11 cellular contexts compared by ENCODE assay signal in the genomic region with DNA sequence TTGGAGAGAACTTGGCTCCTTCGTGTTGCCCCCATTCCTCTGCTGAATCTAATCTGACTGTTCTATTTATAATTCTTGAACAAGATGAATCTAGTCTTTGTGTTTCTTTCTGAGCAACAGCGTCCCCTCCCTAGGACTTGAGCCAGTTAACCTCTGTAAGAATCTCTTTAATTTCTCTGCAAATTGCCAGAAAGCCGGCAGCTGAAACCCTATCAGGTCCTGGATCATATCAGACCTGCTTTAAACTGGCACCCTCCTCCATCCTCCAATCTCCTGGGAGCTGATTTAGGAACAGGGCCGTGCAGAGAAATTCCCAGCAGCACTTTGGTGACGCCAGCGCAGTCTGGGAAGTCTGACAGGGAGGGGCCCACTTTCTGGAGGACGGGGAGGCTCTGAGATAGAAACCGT.
DNase-seq lines count a peak whose midpoint lies in the region; ATAC-seq and TF ChIP-seq lines count a peak whose summit lies in the region.
"Had no signal": no experiment of that assay in that cellular context is flagged by ENCODE, and none has a peak within 500 bp of the region (broad histone marks: within the 10 kb centered on the region; RNA-seq: fewer than 3 reads in every experiment).

No MANE protein-coding gene starts in this region.

- H3K27ac ChIP-seq in tibial artery (peak overlapping the region; percentile 83 to 89), RWPE1 (no peak overlapping the region)
- no peak overlapping the region for H3K27ac ChIP-seq in naive thymus-derived CD4-positive, alpha-beta T cell (ENCODE audit: low read depth, low read length)

- H3K4me1 Mint-ChIP-seq in nephron: peaks cover 27% of the 10 kb centered on the region
- H3K4me1 Mint-ChIP-seq in naive thymus-derived CD4-positive, alpha-beta T cell: no peaks in the 10 kb centered on the region

- no peaks in the 10 kb centered on the region for H3K36me3 ChIP-seq in tibial artery
- H3K36me3 ChIP-seq in naive thymus-derived CD4-positive, alpha-beta T cell (ENCODE audit: control insufficient read depth in 2 of 3, insufficient read depth in 3 of 3, low read length in 3 of 3): no peaks in the 10 kb centered on the region

- H3K27me3 Mint-ChIP-seq in nephron (ENCODE audit: low read depth): no peaks in the 10 kb centered on the region
- peaks cover 0 to 34% (median 13%) of the 10 kb centered on the region in 5 donors for H3K27me3 Mint-ChIP-seq in naive thymus-derived CD4-positive, alpha-beta T cell

- H3K4me3 Mint-ChIP-seq in nephron: peak overlapping the region in 2 of 3 experiments; percentile 34 to 35
- H3K4me3 Mint-ChIP-seq in naive thymus-derived CD4-positive, alpha-beta T cell: no peak overlapping the region
- H3K4me3 Mint-ChIP-seq: endodermal cell had no signal

- CTCF ChIA-PET in RWPE1 (lab: Yijun Ruan, JAX): no interaction called here
- CTCF ChIA-PET in naive thymus-derived CD4-positive, alpha-beta T cell (lab: Charles Lee): no interaction called here

- H3K27ac Mint-ChIP-seq in nephron: peak overlapping the region; percentile 97 to 99 (median 97)
- no peak overlapping the region for H3K27ac Mint-ChIP-seq in naive thymus-derived CD4-positive, alpha-beta T cell
- H3K27ac Mint-ChIP-seq: endodermal cell had no signal

- peaks cover 0 to 6% (median 0%) of the 10 kb centered on the region in 3 donors for H3K9me3 ChIP-seq in tibial artery
- H3K9me3 ChIP-seq in naive thymus-derived CD4-positive, alpha-beta T cell (ENCODE audit: control insufficient read depth in 2 of 3, low read length in 3 of 3): no peaks in the 10 kb centered on the region

- POLR2A ChIA-PET in RWPE1 (lab: Yijun Ruan, JAX; ENCODE audit: low non-redundant PET): no interaction called here
- POLR2A ChIA-PET in naive thymus-derived CD4-positive, alpha-beta T cell (lab: Charles Lee): no interaction called here

- peaks cover 33% of the 10 kb centered on the region for H3K9me3 Mint-ChIP-seq in nephron
- H3K9me3 Mint-ChIP-seq in naive thymus-derived CD4-positive, alpha-beta T cell: peaks cover 0 to 10% (median 4%) of the 10 kb centered on the region in 11 donors

- intact Hi-C loops in tibial artery (cut with DNase I; ENCODE audit: low total_unique reads): loop anchor here (10.0 kb wide), 1 partner anchor 363 kb away; no protein-coding TSS in a partner anchor
- intact Hi-C loops in naive thymus-derived CD4-positive, alpha-beta T cell (cut with micrococcal nuclease): no loop called here

- H3K4me3 ChIP-seq in foreskin fibroblast (ENCODE audit: low read depth in 1 of 2, low read length in 2 of 2) (no peak overlapping the region), tibial artery (peak overlapping the region; percentile 1 to 21)
- H3K4me3 ChIP-seq in naive thymus-derived CD4-positive, alpha-beta T cell (ENCODE audit: low read length): no peak overlapping the region

- peak; percentile 95 for DNase-seq in SK-N-DZ (ENCODE audit: low spot score)
- DNase-seq in foreskin fibroblast: peak; percentile 10 to 49
- peak; percentile 81 to 94 for DNase-seq in tibial artery
- DNase-seq in RWPE1 (ENCODE audit: low spot score): no peak
- DNase-seq in naive thymus-derived CD4-positive, alpha-beta T cell: no peak
- no peak for DNase-seq in NCI-H2107 (lab: John Stamatoyannopoulos, UW)
- DNase-seq: endodermal cell; MM.1S; stimulated activated naive CD4-positive, alpha-beta T cell had no signal

- H3K27me3 ChIP-seq in tibial artery: no peaks in the 10 kb centered on the region
- no peaks in the 10 kb centered on the region for H3K27me3 ChIP-seq in naive thymus-derived CD4-positive, alpha-beta T cell (ENCODE audit: control insufficient read depth in 2 of 2, insufficient read depth in 2 of 2, low read length in 2 of 2)

- TF ChIP-seq CTCF in foreskin fibroblast (IDR thresholded peaks at IDR 0.05; ENCODE audit: low read depth, low read length) (no peak), nephron (IDR thresholded peaks at IDR 0.05; ENCODE audit: unreplicated experiment in 3 of 3) (no peak), tibial artery (IDR thresholded peaks at IDR 0.05) (peak in 1 of 2 experiments; percentile 4), RWPE1 (conservative IDR thresholded peaks at IDR 0.05; ENCODE audit: low read depth) (no peak)

- H3K4me1 ChIP-seq in tibial artery: peaks cover 0 to 35% (median 9%) of the 10 kb centered on the region in 4 donors
- H3K4me1 ChIP-seq in naive thymus-derived CD4-positive, alpha-beta T cell (ENCODE audit: control insufficient read depth in 2 of 2, insufficient read depth in 2 of 2, low read length in 2 of 2): no peaks in the 10 kb centered on the region

- no peaks in the 10 kb centered on the region for H3K36me3 Mint-ChIP-seq in nephron (ENCODE audit: low read depth)
- H3K36me3 Mint-ChIP-seq in naive thymus-derived CD4-positive, alpha-beta T cell: peaks cover 0 to 17% (median 4%) of the 10 kb centered on the region in 5 donors

- ATAC-seq in HG02610 (IDR thresholded peaks at IDR 0.05; ENCODE audit: unreplicated experiment): no peak
- ATAC-seq in naive thymus-derived CD4-positive, alpha-beta T cell: no peak

Comparison
In these comparisons a context has a peak if more than half of its experiments do, and no peak if none do; other contexts are left out.
1. DNase-seq: peak in SK-N-DZ (single experiment), foreskin fibroblast (2 of 2) and tibial artery (2 of 2); none in RWPE1 (single experiment), naive thymus-derived CD4-positive, alpha-beta T cell (0 of 9) and NCI-H2107 (single experiment).
2. H3K4me3 ChIP-seq: peak in tibial artery (2 of 2); none in foreskin fibroblast (0 of 2) and naive thymus-derived CD4-positive, alpha-beta T cell (single experiment).
3. H3K27ac Mint-ChIP-seq: peak in nephron (3 of 3); none in naive thymus-derived CD4-positive, alpha-beta T cell (0 of 9).
4. H3K4me3 Mint-ChIP-seq: peak in nephron (2 of 3); none in naive thymus-derived CD4-positive, alpha-beta T cell (0 of 10).
5. H3K27ac ChIP-seq: peak in tibial artery (2 of 2); none in RWPE1 (single experiment) and naive thymus-derived CD4-positive, alpha-beta T cell (single experiment).